In the genomic region with DNA sequence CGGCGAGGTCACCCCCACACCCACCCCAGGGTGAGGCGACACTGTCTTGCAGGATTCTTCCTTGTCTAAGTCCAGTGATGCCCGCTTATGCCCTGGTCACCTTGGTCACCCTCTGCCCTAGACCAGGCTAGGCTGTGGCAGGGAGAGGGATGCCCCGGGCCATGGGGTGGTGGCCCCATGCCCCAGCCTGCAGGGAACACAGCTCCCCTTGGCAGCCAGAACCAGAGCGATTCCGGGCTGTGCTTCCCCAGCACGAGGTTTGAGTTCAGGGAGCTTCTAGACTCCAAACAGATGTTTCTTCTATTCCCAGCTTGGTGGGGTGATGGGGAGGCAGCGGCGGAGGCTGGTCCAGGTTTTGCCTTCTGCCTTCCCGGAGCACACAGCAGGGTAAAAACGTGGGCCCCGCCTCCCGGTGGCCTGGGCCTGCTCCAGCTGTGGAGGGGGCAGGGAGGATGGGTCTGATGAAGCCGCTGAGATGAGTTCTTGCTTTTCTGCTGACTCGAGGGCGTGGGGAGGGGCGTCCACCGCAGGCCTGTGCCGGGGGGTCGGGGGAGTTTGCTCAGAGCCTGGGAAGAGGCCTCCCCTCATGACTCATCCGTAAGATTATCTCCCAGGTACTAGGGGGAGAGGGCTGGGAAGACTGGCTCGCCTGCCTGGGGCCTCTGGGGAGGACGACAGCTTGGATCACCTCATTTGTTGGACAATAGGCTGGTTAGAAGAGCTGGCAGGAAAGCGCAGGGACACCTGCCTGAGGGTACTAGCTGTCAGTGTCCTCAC, we compare ENCODE assay signal across 10 cellular contexts. TPM values are rescaled to one million over a fixed set of nuclear protein-coding genes. Genes with fewer than 3 reads are reported as not detected.
DNase-seq lines count a peak whose midpoint lies in the region; ATAC-seq and TF ChIP-seq lines count a peak whose summit lies in the region.
"Had no signal": no experiment of that assay in that cellular context is flagged by ENCODE, and none has a peak within 500 bp of the region (broad histone marks: within the 10 kb centered on the region; RNA-seq: fewer than 3 reads in every experiment).

No MANE protein-coding gene starts in this region.

- peaks cover 19% of the 10 kb centered on the region for H3K27me3 Mint-ChIP-seq in osteocyte (ENCODE audit: unreplicated experiment)

- peaks cover 26% of the 10 kb centered on the region for H3K4me1 ChIP-seq in HUES48 (ENCODE audit: control insufficient read depth, insufficient read depth, low read length)
- H3K4me1 ChIP-seq in Karpas-422 (ENCODE audit: low read length): peaks cover 5% of the 10 kb centered on the region

- ATAC-seq in Right ventricle myocardium superior (ENCODE audit: poor library complexity): peak; percentile 64

- no peaks in the 10 kb centered on the region for H3K79me2 ChIP-seq in Karpas-422 (ENCODE audit: low read length)

- H3K4me3 ChIP-seq in HUES48 (ENCODE audit: low read depth, low read length) (peak overlapping the region; percentile 3; the same call in 1 of the 2 replicates), Karpas-422 (ENCODE audit: low read length) (no peak overlapping the region)

- DNase-seq in SHP77 treated with DMSO at 0.1 percent for 48 hours (lab: John Stamatoyannopoulos, UW) (peak; percentile 21), Right ventricle myocardium superior (peak; percentile 85), osteocyte (ENCODE audit: extremely low spot score, unreplicated experiment) (no peak), UCSD-AML1 (lab: John Stamatoyannopoulos, UW; ENCODE audit: unreplicated experiment) (no peak), kidney tubule cell (ENCODE audit: low spot score) (no peak), Karpas-422 (no peak)
- DNase-seq in activated T-cell treated with anti-CD3 and anti-CD28 coated beads, Interleukin-2, amount 50 U/mL, for 1 hour: no peak
- DNase-seq: activated CD4-positive, alpha-beta T cell treated with anti-CD3 and anti-CD28 coated beads for 1 hour; NCI-H748 treated with DMSO at 0.1 percent for 48 hours had no signal

- TF ChIP-seq CTCF in osteocyte (IDR thresholded peaks at IDR 0.05): no peak

- H3K36me3 Mint-ChIP-seq in osteocyte (ENCODE audit: unreplicated experiment): peaks cover 2% of the 10 kb centered on the region

- H2AFZ ChIP-seq in Karpas-422 (ENCODE audit: low read length): no peak overlapping the region

- no peaks in the 10 kb centered on the region for H3K9me3 Mint-ChIP-seq in osteocyte (ENCODE audit: unreplicated experiment)

- intact Hi-C loops in Right ventricle myocardium superior (cut with DNase I): no loop called here

- H3K27ac ChIP-seq in HUES48 (ENCODE audit: low read depth, low read length) (peak overlapping the region; percentile 69), Karpas-422 (ENCODE audit: low read length) (no peak overlapping the region)

- H3K9me3 ChIP-seq in HUES48 (ENCODE audit: control insufficient read depth, insufficient read depth, low read length) (no peaks in the 10 kb centered on the region), Karpas-422 (ENCODE audit: low read length) (no peaks in the 10 kb centered on the region)

- no peaks in the 10 kb centered on the region for H3K9me2 ChIP-seq in Karpas-422 (replicated peaks; ENCODE audit: insufficient read depth, low read length)

- H3K27ac Mint-ChIP-seq in osteocyte (ENCODE audit: unreplicated experiment): peak overlapping the region; percentile 6

- H3K27me3 ChIP-seq in HUES48 (ENCODE audit: control insufficient read depth, insufficient read depth, low read length) (no peaks in the 10 kb centered on the region), Karpas-422 (ENCODE audit: low read length) (no peaks in the 10 kb centered on the region)

- H3K4me2 ChIP-seq in Karpas-422 (ENCODE audit: low read depth, low read length, poor library complexity, severe bottlenecking): no peak overlapping the region

- H3K36me3 ChIP-seq in HUES48 (ENCODE audit: control insufficient read depth, insufficient read depth, low read length) (no peaks in the 10 kb centered on the region), Karpas-422 (ENCODE audit: insufficient read depth, low read length) (no peaks in the 10 kb centered on the region)

- no peaks in the 10 kb centered on the region for H4K20me1 ChIP-seq in Karpas-422 (ENCODE audit: insufficient read depth, low read depth, low read length)

- peaks cover 36% of the 10 kb centered on the region for H3K4me1 Mint-ChIP-seq in osteocyte (ENCODE audit: unreplicated experiment)

- no peak overlapping the region for H3K9ac ChIP-seq in HUES48 (ENCODE audit: low read depth, low read length)
- H3K9ac ChIP-seq in Karpas-422 (ENCODE audit: low read length): no peak overlapping the region

- peak overlapping the region; percentile 4 for H3K4me3 Mint-ChIP-seq in osteocyte (ENCODE audit: unreplicated experiment)

RNA-seq across cellular contexts. Expression of a gene that starts 15.4 kb away (rescaled TPM):
- total RNA-seq in Right ventricle myocardium superior: 40.4 TPM
- total RNA-seq in osteocyte: 1.7 and 2.8 TPM in 2 replicates
- 0.45 TPM in 1 of 2 replicates, not detected in the other for total RNA-seq in Karpas-422 (2014; rRNA removed; shearing (Covaris generic); ENCODE audit: low replicate concordance)

RNA-seq across cellular contexts. Expression of a gene that starts 39.3 kb away (rescaled TPM):
- not detected for total RNA-seq in Right ventricle myocardium superior
- total RNA-seq in osteocyte: not detected in 2 replicates
- total RNA-seq in Karpas-422 (2014; rRNA removed; shearing (Covaris generic); ENCODE audit: low replicate concordance): not detected in 2 replicates

RNA-seq across cellular contexts. Expression of a gene that starts 41.8 kb away (rescaled TPM):
- total RNA-seq in Right ventricle myocardium superior (not detected), osteocyte (not detected in 2 replicates)
- 0.72 and 1.5 TPM in 2 replicates for total RNA-seq in Karpas-422 (2014; rRNA removed; shearing (Covaris generic); ENCODE audit: low replicate concordance)

RNA-seq across cellular contexts. Expression of a gene that starts 44.5 kb away (rescaled TPM):
- total RNA-seq in Right ventricle myocardium superior (18.8 TPM), osteocyte (47.9 and 48.5 TPM in 2 replicates)
- 48.2 and 76.6 TPM in 2 replicates for total RNA-seq in Karpas-422 (2014; rRNA removed; shearing (Covaris generic); ENCODE audit: low replicate concordance)

Comparison
In these comparisons a context has a peak if more than half of its experiments do, and no peak if none do; other contexts are left out.
1. DNase-seq: peak in SHP77 treated with DMSO at 0.1 percent for 48 hours (single experiment) and Right ventricle myocardium superior (single experiment); none in osteocyte (single experiment), activated T-cell treated with anti-CD3 and anti-CD28 coated beads, Interleukin-2, amount 50 U/mL, for 1 hour (single experiment), UCSD-AML1 (single experiment), kidney tubule cell (single experiment) and Karpas-422 (single experiment).
2. RNA of a gene that starts 15.4 kb away (total RNA-seq): 40.4 TPM in Right ventricle myocardium superior (single experiment); 1.7 to 2.8 TPM in osteocyte and 0.45 TPM in Karpas-422; every median in the first group is over 10 times any median in the second.